13 cellular contexts compared by ENCODE assay signal in the genomic region with DNA sequence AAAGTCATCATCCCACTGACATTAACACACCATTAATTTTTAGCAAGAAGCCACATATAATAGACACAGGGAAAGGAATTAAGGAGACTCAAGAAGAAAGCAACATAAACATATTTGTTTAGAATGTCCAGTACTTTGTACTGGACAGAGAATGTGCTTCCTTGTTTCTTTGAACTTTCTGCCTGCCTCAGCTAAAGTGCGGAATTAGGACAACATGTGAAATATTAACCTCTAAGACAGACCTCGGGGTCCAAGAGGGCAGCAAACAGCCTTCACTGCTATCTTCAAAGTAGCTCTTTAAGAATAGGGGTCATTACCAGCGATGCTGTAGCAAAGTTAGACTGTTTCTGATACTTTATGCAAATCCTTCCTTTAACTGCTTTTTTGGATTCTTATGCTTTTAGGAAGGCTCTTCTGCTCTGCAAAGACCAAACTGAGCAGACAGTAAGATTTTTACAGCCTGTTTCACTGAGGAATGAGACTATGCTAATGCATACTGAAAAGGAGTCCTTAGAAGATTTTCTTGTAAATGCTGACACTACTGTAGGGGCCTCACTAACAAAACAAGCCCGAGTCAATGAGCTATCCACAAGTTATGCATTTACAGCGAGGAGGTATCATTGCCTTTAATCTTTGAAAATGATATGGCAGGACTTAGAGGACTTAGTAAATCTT. TPM values are rescaled to one million over a fixed set of nuclear protein-coding genes. Genes with fewer than 3 reads are reported as not detected.
DNase-seq lines count a peak whose midpoint lies in the region; ATAC-seq, FAIRE-seq and TF ChIP-seq lines count a peak whose summit lies in the region.
"Had no signal": no experiment of that assay in that cellular context is flagged by ENCODE, and none has a peak within 500 bp of the region (broad histone marks: within the 10 kb centered on the region; RNA-seq: fewer than 3 reads in every experiment).

No MANE protein-coding gene starts in this region.

- ATAC-seq in K562 = no peak; the same call in 2 of the 3 replicates
- peak; percentile 65 for ATAC-seq in HepG2
- ATAC-seq in gastrocnemius medialis = no peak
- ATAC-seq in HG03432 (IDR thresholded peaks at IDR 0.05; ENCODE audit: unreplicated experiment) = no peak
- ATAC-seq in GM19023 (IDR thresholded peaks at IDR 0.05; ENCODE audit: unreplicated experiment) = no peak

- CTCF ChIA-PET in CD8-positive, alpha-beta memory T cell (lab: Charles Lee) = interaction anchor here (1.8 to 2.0 kb wide), 2 partner anchors 10 to 25 kb away, joined by 5 to 7 read pairs; no protein-coding TSS in a partner anchor
- CTCF ChIA-PET in K562 (lab: Yijun Ruan, JAX; ENCODE audit: low intra/inter-chr PET ratio) = no interaction called here
- CTCF ChIA-PET in HepG2 (lab: Yijun Ruan, JAX; ENCODE audit: low intra/inter-chr PET ratio, low total read pairs) = no interaction called here

- POLR2A ChIA-PET in CD8-positive, alpha-beta memory T cell (lab: Charles Lee) = no interaction called here
- POLR2A ChIA-PET in K562 (lab: Yijun Ruan, JAX) = interaction anchor here (5.0 to 8.8 kb wide), 2 partner anchors 13 to 23 kb away, joined by 44 to 67 read pairs; a partner anchor contains a TSS
- POLR2A ChIA-PET in HepG2 (lab: Yijun Ruan, JAX) = interaction anchor here (0.7 to 4.9 kb wide), 3 partner anchors 12 to 23 kb away, joined by 3 to 33 read pairs (median 10); a partner anchor contains a TSS

- no peaks in the 10 kb centered on the region for H3K27me3 ChIP-seq in CD8-positive, alpha-beta memory T cell (ENCODE audit: insufficient read depth, low read length, poor library complexity, severe bottlenecking)
- H3K27me3 ChIP-seq in K562 (ENCODE audit: control insufficient read depth in 2 of 2, insufficient read depth in 2 of 2, low read length in 2 of 2) (no peaks in the 10 kb centered on the region), HepG2 (ENCODE audit: control insufficient read depth in 1 of 2, insufficient read depth in 2 of 2, low read length in 2 of 2) (no peaks in the 10 kb centered on the region), gastrocnemius medialis (no peaks in the 10 kb centered on the region)
- H3K27me3 ChIP-seq: SJCRH30 had no signal

- no peak for TF ChIP-seq RAD21 in K562 (CRISPR knock-in tag; conservative IDR thresholded peaks at IDR 0.05 in 1 of 2, IDR thresholded peaks at IDR 0.05 in 1 of 2)
- TF ChIP-seq RAD21 in HepG2 (CRISPR knock-in tag; IDR thresholded peaks at IDR 0.05) = no peak

- H3K4me3 ChIP-seq in CD8-positive, alpha-beta memory T cell (ENCODE audit: low read length) = no peak overlapping the region
- H3K4me3 ChIP-seq in K562 = no peak overlapping the region
- peak overlapping the region in 2 of 3 experiments; percentile 11 to 30; a peak in 2 of 6 replicates for H3K4me3 ChIP-seq in HepG2 (replicated peaks in 1 of 3; ENCODE audit: insufficient read depth in 1 of 3, low read depth in 2 of 3, low read length in 3 of 3)
- H3K4me3 ChIP-seq in gastrocnemius medialis = no peak overlapping the region
- H3K4me3 ChIP-seq: SJCRH30 had no signal

- TF ChIP-seq CTCF in K562 (IDR thresholded peaks at IDR 0.05 in 2 of 3, conservative IDR thresholded peaks at IDR 0.05 in 1 of 3; ENCODE audit: insufficient read depth in 2 of 3, low read depth in 1 of 3, low read length in 3 of 3) (no peak), HepG2 (CRISPR knock-in tag; IDR thresholded peaks at IDR 0.05) (no peak), gastrocnemius medialis (IDR thresholded peaks at IDR 0.05 in 4 of 5, conservative IDR thresholded peaks at IDR 0.05 in 1 of 5) (no peak)

- peaks cover 8% of the 10 kb centered on the region for H3K4me1 ChIP-seq in CD8-positive, alpha-beta memory T cell (ENCODE audit: insufficient read depth, low read length)
- H3K4me1 ChIP-seq in K562 (replicated peaks in 1 of 2; ENCODE audit: control insufficient read depth in 2 of 2, insufficient read depth in 2 of 2, low read length in 2 of 2) = peaks cover 4 to 34% of the 10 kb centered on the region in 2 experiments; a peak in 4 of 5 replicates
- H3K4me1 ChIP-seq in HepG2 (ENCODE audit: insufficient read depth, low read length) = peaks cover 58% of the 10 kb centered on the region
- peaks cover 0 to 7% of the 10 kb centered on the region in 2 donors for H3K4me1 ChIP-seq in gastrocnemius medialis

- in situ Hi-C loops in K562 (cut with MboI) = no loop called here
- in situ Hi-C loops in HepG2 (cut with HindIII; ENCODE audit: extremely low pct_ligation_motif_present, low pct_unique_long_range_greater_than_20kb) = no loop called here
- in situ Hi-C loops in gastrocnemius medialis (cut with MboI; ENCODE audit: low sequenced_read_pairs in 4 of 4) = no loop called here

- H3K9ac ChIP-seq in K562 (ENCODE audit: insufficient read depth in 1 of 2, low read depth in 2 of 2, low read length in 2 of 2) (no peak overlapping the region), HepG2 (ENCODE audit: insufficient read depth, low read depth, low read length) (no peak overlapping the region)

- no peak overlapping the region; the same call in 1 of the 2 replicates for H3K4me2 ChIP-seq in K562 (ENCODE audit: insufficient read depth, low read length)
- peak overlapping the region; percentile 67 for H3K4me2 ChIP-seq in HepG2 (ENCODE audit: low read depth, low read length)

- no peaks in the 10 kb centered on the region for H3K9me1 ChIP-seq in K562 (ENCODE audit: control insufficient read depth, insufficient read depth, low read length)

- BruUV-seq in K562 (replicated peaks; lab: Mats Ljungman, UMichigan) (no TSS peak), HepG2 (replicated peaks; lab: Mats Ljungman, UMichigan) (no TSS peak)

- peaks cover 0 to 1% (median 0%) of the 10 kb centered on the region in 5 donors for H3K9me3 Mint-ChIP-seq in CD8-positive, alpha-beta memory T cell

- intact Hi-C loops in K562 (cut with micrococcal nuclease) = no loop called here
- intact Hi-C loops in HepG2 (cut with micrococcal nuclease; ENCODE audit: unreplicated experiment) = no loop called here
- intact Hi-C loops in gastrocnemius medialis (cut with DNase I; ENCODE audit: low total_unique reads) = no loop called here

- H3K27ac Mint-ChIP-seq in CD8-positive, alpha-beta memory T cell = peak overlapping the region in 1 of 8 donors; percentile 52

- no peaks in the 10 kb centered on the region for H3K36me3 Mint-ChIP-seq in CD8-positive, alpha-beta memory T cell

- H2AFZ ChIP-seq in K562 (ENCODE audit: low read depth, low read length) = peak overlapping the region; percentile 27; the same call in 1 of the 2 replicates
- H2AFZ ChIP-seq in HepG2 (ENCODE audit: low read length) = no peak overlapping the region

- no peaks in the 10 kb centered on the region for H3K36me3 ChIP-seq in CD8-positive, alpha-beta memory T cell (ENCODE audit: insufficient read depth, low read length)
- H3K36me3 ChIP-seq in K562 (ENCODE audit: control insufficient read depth, insufficient read depth, low read length) (no peaks in the 10 kb centered on the region; the same call in 2 of the 3 replicates), HepG2 (replicated peaks in 1 of 2; ENCODE audit: control insufficient read depth in 1 of 2, insufficient read depth in 2 of 2, low read length in 2 of 2) (0 out of 5 replicates have a peak, but pooled peaks cover 0 to 1% of the 10 kb centered on the region in 2 experiments), gastrocnemius medialis (no peaks in the 10 kb centered on the region)
- H3K36me3 ChIP-seq: SJCRH30 had no signal

- TF ChIP-seq EP300 in K562 (IDR thresholded peaks at IDR 0.05; ENCODE audit: low read length) (no peak), HepG2 (IDR thresholded peaks at IDR 0.05; ENCODE audit: low read depth in 2 of 2, low read length in 2 of 2) (peak in 1 of 2 experiments; percentile 69; a peak in 1 of 4 replicates), HepG2 (CRISPR knock-in tag; IDR thresholded peaks at IDR 0.05; ENCODE audit: borderline replicate concordance) (no peak)

- H3K9me3 ChIP-seq in CD8-positive, alpha-beta memory T cell (ENCODE audit: low read length) = no peaks in the 10 kb centered on the region
- H3K9me3 ChIP-seq in K562 (replicated peaks; ENCODE audit: control insufficient read depth, insufficient read depth, low read depth, low read length) (no peaks in the 10 kb centered on the region), HepG2 (ENCODE audit: low read length) (no peaks in the 10 kb centered on the region), gastrocnemius medialis (no peaks in the 10 kb centered on the region)
- H3K9me3 ChIP-seq: SJCRH30 had no signal

- peak overlapping the region; percentile 13 for H3K27ac ChIP-seq in CD8-positive, alpha-beta memory T cell (ENCODE audit: low read depth, low read length)
- H3K27ac ChIP-seq in K562 (ENCODE audit: extremely low read depth, low read depth, low read length) (peak overlapping the region; percentile 7; the same call in 2 of the 3 replicates), HepG2 (ENCODE audit: extremely low read length, insufficient read depth, low read length) (peak overlapping the region; percentile 56), gastrocnemius medialis (peak overlapping the region; percentile 69 to 75 (median 72))
- H3K27ac ChIP-seq: SJCRH30 had no signal

- TF ChIP-seq POLR2A in K562 (conservative IDR thresholded peaks at IDR 0.05) = no peak
- no peak for TF ChIP-seq POLR2A in HepG2 (IDR thresholded peaks at IDR 0.05; ENCODE audit: insufficient read depth in 1 of 2, low read depth in 2 of 2, low read length in 2 of 2)
- no peak for TF ChIP-seq POLR2A in gastrocnemius medialis (IDR thresholded peaks at IDR 0.05)

- 27% methylated on average over 5 of the region's 5 CpGs for whole genome bisulfite sequencing in K562 (ENCODE audit: insufficient coverage, low coverage, missing lambda C conversion rate)
- WGBS in HepG2 (ENCODE audit: low lambda C conversion rate) = 9% methylated on average over 5 of the region's 5 CpGs

- FAIRE-seq in K562 (lab: Jason Lieb, UNC) (no peak), HepG2 (lab: Jason Lieb, UNC) (peak; percentile 91), urothelium cell line (lab: Jason Lieb, UNC) (no peak)
- FAIRE-seq: GM19239 had no signal

- no peaks in the 10 kb centered on the region for H4K20me1 ChIP-seq in K562 (replicated peaks; ENCODE audit: control insufficient read depth, insufficient read depth, low read length)
- H4K20me1 ChIP-seq in HepG2 (ENCODE audit: insufficient read depth, low read length) = no peaks in the 10 kb centered on the region

- H3K79me2 ChIP-seq in K562 (ENCODE audit: control insufficient read depth, insufficient read depth, low read length) (0 out of 3 replicates have a peak, but pooled peaks cover 2% of the 10 kb centered on the region), HepG2 (ENCODE audit: insufficient read depth, low read length) (no peaks in the 10 kb centered on the region)

- no peak for DNase-seq in CD8-positive, alpha-beta memory T cell
- DNase-seq in K562 (ENCODE audit: extremely low read depth in 1 of 4, low spot score in 3 of 4) (no peak), HepG2 (ENCODE audit: low spot score) (peak; percentile 24), gastrocnemius medialis (no peak), NCI-H1092 treated with DMSO at 0.1 percent for 48 hours (lab: John Stamatoyannopoulos, UW) (no peak), urothelium cell line (ENCODE audit: low spot score) (no peak)
- DNase-seq: activated CD4-positive, alpha-beta T cell treated with anti-CD3 and anti-CD28 coated beads for 4 hours; HCEC 1CT; NCI-H510A; SJCRH30 had no signal

- H3K4me3 Mint-ChIP-seq in CD8-positive, alpha-beta memory T cell = no peak overlapping the region

- H3K27me3 Mint-ChIP-seq in CD8-positive, alpha-beta memory T cell = peaks cover 3 to 15% of the 10 kb centered on the region in 2 donors

- peaks cover 5 to 8% (median 6%) of the 10 kb centered on the region in 3 donors for H3K4me1 Mint-ChIP-seq in CD8-positive, alpha-beta memory T cell

RNA-seq across cellular contexts. Expression of a gene that starts 23.9 kb away (rescaled TPM):
- 1 to 10 TPM; 2.0 to 2.7 TPM for total RNA-seq in CD8-positive, alpha-beta memory T cell
- polyA plus RNA-seq in CD8-positive, alpha-beta memory T cell = 0.68 TPM
- 11.5 and 53.0 TPM in 2 replicates for total RNA-seq in K562 (2011; cell fraction: chromatin; rRNA removed; ENCODE audit: low replicate concordance)
- 5.7 and 12.1 TPM in 2 replicates for total RNA-seq in K562 (2011; cell fraction: nucleolus; rRNA removed)
- 28.8 and 31.8 TPM in 2 replicates for total RNA-seq in K562 (2011; cell fraction: nucleoplasm; rRNA removed)
- total RNA-seq in K562 (2014; rRNA removed) (8.1 and 14.2 TPM in 2 replicates), K562 (2014; rRNA removed; fragmentation: Illumina TruSeq; extraction: Trizol) (17.2 and 20.4 TPM in 2 replicates), K562 (2015; rRNA removed; fragmentation: Illumina TruSeq; extraction: Trizol) (9.9 and 10.5 TPM in 2 replicates), K562 (2021) (23.1 and 27.6 TPM in 2 replicates), HepG2 (2016; rRNA removed; fragmentation: Illumina TruSeq; extraction: Trizol) (5.2 and 6.5 TPM in 2 replicates), gastrocnemius medialis (10 to 100 TPM in 3 of 4 donors, 1 to 10 TPM in 1; 7.2 to 18.5 (median 16.3) TPM)
- polyA plus RNA-seq in K562 (2011; rRNA removed) (3.2 and 6.6 TPM in 2 replicates), K562 (2014; fragmentation: Illumina TruSeq; extraction: Trizol) (26.2 and 28.8 TPM in 2 replicates), K562 (2014; fragmentation: Nextera tagmentation; extraction: Ambion mirVana) (10 to 100 TPM; 28.1 to 29.9 TPM), K562 (2014; rRNA removed) (18.2 and 24.1 TPM in 2 replicates), HepG2 (2011; rRNA removed) (4.9 and 6.4 TPM in 2 replicates)
- polyA plus RNA-seq in K562 (2011; cell fraction: cytosol; rRNA removed) = 2.0 and 3.6 TPM in 2 replicates
- 4.9 and 9.8 TPM in 2 replicates for polyA plus RNA-seq in K562 (2011; cell fraction: nucleus; rRNA removed)
- polyA plus RNA-seq in K562 (2012) = 15.3 and 19.3 TPM in 2 replicates
- polyA minus RNA-seq in K562 (2011; rRNA and poly(A)+ RNA removed) = 4.6 and 12.6 TPM in 2 replicates
- 2.9 and 6.3 TPM in 2 replicates for polyA minus RNA-seq in K562 (2011; cell fraction: cytosol; rRNA and poly(A)+ RNA removed)
- polyA minus RNA-seq in K562 (2011; cell fraction: nucleus; rRNA and poly(A)+ RNA removed) = 9.7 and 13.3 TPM in 2 replicates
- 1.9 and 2.6 TPM in 2 replicates for total RNA-seq in HepG2 (2016; cell fraction: cytosol; rRNA removed; fragmentation: Illumina TruSeq; extraction: Trizol; ENCODE audit: low read depth)
- total RNA-seq in HepG2 (2016; cell fraction: insoluble cytoplasmic fraction; rRNA removed; fragmentation: Illumina TruSeq; extraction: Trizol) = 6.0 and 6.8 TPM in 2 replicates
- 4.8 and 6.3 TPM in 2 replicates for total RNA-seq in HepG2 (2016; cell fraction: membrane; rRNA removed; fragmentation: Illumina TruSeq; extraction: Trizol)
- 23.7 and 24.7 TPM in 2 replicates for total RNA-seq in HepG2 (2016; cell fraction: nucleus; rRNA removed; fragmentation: Illumina TruSeq; extraction: Trizol)
- polyA plus RNA-seq in HepG2 (2011; cell fraction: cytosol; rRNA removed) = 2.8 and 3.9 TPM in 2 replicates
- polyA plus RNA-seq in HepG2 (2011; cell fraction: nucleus; rRNA removed) = 7.3 and 10.1 TPM in 2 replicates
- polyA plus RNA-seq in HepG2 (2012) = 4.1 and 13.8 TPM in 2 replicates
- polyA plus RNA-seq in HepG2 (2016; cell fraction: cytosol; fragmentation: Illumina TruSeq; extraction: Trizol; ENCODE audit: low read depth) = 1.3 and 1.7 TPM in 2 replicates
- polyA plus RNA-seq in HepG2 (2016; cell fraction: insoluble cytoplasmic fraction; fragmentation: Illumina TruSeq; extraction: Trizol; ENCODE audit: low read depth) = 8.7 and 9.1 TPM in 2 replicates
- polyA plus RNA-seq in HepG2 (2016; cell fraction: membrane; fragmentation: Illumina TruSeq; extraction: Trizol; ENCODE audit: low read depth) = 2.3 and 2.4 TPM in 2 replicates
- 11.2 and 14.2 TPM in 2 replicates for polyA plus RNA-seq in HepG2 (2016; cell fraction: nucleus; fragmentation: Illumina TruSeq; extraction: Trizol; ENCODE audit: insufficient read depth, low read depth)
- 6.2 and 131 TPM in 2 replicates for polyA minus RNA-seq in HepG2 (2011; rRNA and poly(A)+ RNA removed; ENCODE audit: low replicate concordance)
- 3.1 and 4.2 TPM in 2 replicates for polyA minus RNA-seq in HepG2 (2011; cell fraction: cytosol; rRNA and poly(A)+ RNA removed)
- 43.3 and 47.1 TPM in 2 replicates for polyA minus RNA-seq in HepG2 (2011; cell fraction: nucleus; rRNA and poly(A)+ RNA removed)

RNA-seq across cellular contexts. Expression of a gene that starts 36.6 kb away (rescaled TPM):
- total RNA-seq in CD8-positive, alpha-beta memory T cell = not detected
- not detected for polyA plus RNA-seq in CD8-positive, alpha-beta memory T cell
- not detected in 2 replicates for total RNA-seq in K562 (2011; cell fraction: chromatin; rRNA removed; ENCODE audit: low replicate concordance)
- not detected in 2 replicates for total RNA-seq in K562 (2011; cell fraction: nucleolus; rRNA removed)
- not detected in 2 replicates for total RNA-seq in K562 (2011; cell fraction: nucleoplasm; rRNA removed)
- total RNA-seq in K562 (2014; rRNA removed) (not detected in 2 replicates), K562 (2014; rRNA removed; fragmentation: Illumina TruSeq; extraction: Trizol) (not detected in 2 replicates), K562 (2015; rRNA removed; fragmentation: Illumina TruSeq; extraction: Trizol) (not detected in 2 replicates), K562 (2021) (0.38 and 0.51 TPM in 2 replicates), HepG2 (2016; rRNA removed; fragmentation: Illumina TruSeq; extraction: Trizol) (not detected in 2 replicates), gastrocnemius medialis (1 to 10 TPM in 2 of 4 donors, not detected in 2; 2.6 to 5.3 TPM)
- polyA plus RNA-seq in K562 (2011; rRNA removed) (not detected in 2 replicates), K562 (2014; fragmentation: Illumina TruSeq; extraction: Trizol) (not detected in 2 replicates), K562 (2014; fragmentation: Nextera tagmentation; extraction: Ambion mirVana) (under 1 TPM in 1 of 2 experiments, not detected in 1; 0.08 TPM), K562 (2014; rRNA removed) (not detected in 2 replicates), HepG2 (2011; rRNA removed) (not detected in 2 replicates)
- not detected in 2 replicates for polyA plus RNA-seq in K562 (2011; cell fraction: cytosol; rRNA removed)
- polyA plus RNA-seq in K562 (2011; cell fraction: nucleus; rRNA removed) = not detected in 2 replicates
- 0.07 and 0.14 TPM in 2 replicates for polyA plus RNA-seq in K562 (2012)
- polyA minus RNA-seq in K562 (2011; rRNA and poly(A)+ RNA removed) = not detected in 2 replicates
- polyA minus RNA-seq in K562 (2011; cell fraction: cytosol; rRNA and poly(A)+ RNA removed) = not detected in 2 replicates
- not detected in 2 replicates for polyA minus RNA-seq in K562 (2011; cell fraction: nucleus; rRNA and poly(A)+ RNA removed)
- total RNA-seq in HepG2 (2016; cell fraction: cytosol; rRNA removed; fragmentation: Illumina TruSeq; extraction: Trizol; ENCODE audit: low read depth) = not detected in 2 replicates
- total RNA-seq in HepG2 (2016; cell fraction: insoluble cytoplasmic fraction; rRNA removed; fragmentation: Illumina TruSeq; extraction: Trizol) = not detected in 2 replicates
- not detected in 2 replicates for total RNA-seq in HepG2 (2016; cell fraction: membrane; rRNA removed; fragmentation: Illumina TruSeq; extraction: Trizol)
- total RNA-seq in HepG2 (2016; cell fraction: nucleus; rRNA removed; fragmentation: Illumina TruSeq; extraction: Trizol) = not detected in 2 replicates
- polyA plus RNA-seq in HepG2 (2011; cell fraction: cytosol; rRNA removed) = not detected in 2 replicates
- not detected in 2 replicates for polyA plus RNA-seq in HepG2 (2011; cell fraction: nucleus; rRNA removed)
- not detected in 2 replicates for polyA plus RNA-seq in HepG2 (2012)
- not detected in 2 replicates for polyA plus RNA-seq in HepG2 (2016; cell fraction: cytosol; fragmentation: Illumina TruSeq; extraction: Trizol; ENCODE audit: low read depth)
- not detected in 2 replicates for polyA plus RNA-seq in HepG2 (2016; cell fraction: insoluble cytoplasmic fraction; fragmentation: Illumina TruSeq; extraction: Trizol; ENCODE audit: low read depth)
- polyA plus RNA-seq in HepG2 (2016; cell fraction: membrane; fragmentation: Illumina TruSeq; extraction: Trizol; ENCODE audit: low read depth) = not detected in 2 replicates
- polyA plus RNA-seq in HepG2 (2016; cell fraction: nucleus; fragmentation: Illumina TruSeq; extraction: Trizol; ENCODE audit: insufficient read depth, low read depth) = not detected in 2 replicates
- polyA minus RNA-seq in HepG2 (2011; rRNA and poly(A)+ RNA removed; ENCODE audit: low replicate concordance) = not detected in 2 replicates
- not detected in 2 replicates for polyA minus RNA-seq in HepG2 (2011; cell fraction: cytosol; rRNA and poly(A)+ RNA removed)
- polyA minus RNA-seq in HepG2 (2011; cell fraction: nucleus; rRNA and poly(A)+ RNA removed) = not detected in 2 replicates
- total RNA-seq: SJCRH30 had no signal

Comparison
In these comparisons a context has a peak if more than half of its experiments do, and no peak if none do; other contexts are left out.
1. H3K27ac ChIP-seq: peak in every context shown above with its lines; median percentile 72 in gastrocnemius medialis; 56 in HepG2; 13 in CD8-positive, alpha-beta memory T cell; 7 in K562.
2. H3K4me3 ChIP-seq: peak in HepG2 (2 of 3); none in CD8-positive, alpha-beta memory T cell (single experiment), K562 (single experiment) and gastrocnemius medialis (0 of 4).